17 cellular contexts compared by ENCODE assay signal in genomic region chr12:116152268-116152667, GRCh38.
DNase-seq lines count a peak whose midpoint lies in the region; ATAC-seq, FAIRE-seq and TF ChIP-seq lines count a peak whose summit lies in the region.
"Had no signal": no experiment of that assay in that cellular context is flagged by ENCODE, and none has a peak within 500 bp of the region (broad histone marks: within the 10 kb centered on the region; RNA-seq: fewer than 3 reads in every experiment).

No MANE protein-coding gene starts in this region.

- ATAC-seq in A549 (peak in 1 of 2 experiments; percentile 68; a peak in 3 of 6 replicates), memory B cell (ENCODE audit: low read depth) (peak; percentile 89), HG03439 (IDR thresholded peaks at IDR 0.05; ENCODE audit: unreplicated experiment) (no peak), GM19467 (IDR thresholded peaks at IDR 0.05; ENCODE audit: unreplicated experiment) (no peak)

- POLR2A ChIA-PET in A549 (lab: Yijun Ruan, JAX) = no interaction called here
- POLR2A ChIA-PET in HEK293 (lab: Yijun Ruan, JAX) = no interaction called here

- TF ChIP-seq EP300 in A549 (IDR thresholded peaks at IDR 0.05) = no peak

- TF ChIP-seq CTCF in A549 (IDR thresholded peaks at IDR 0.05) = no peak
- no peak for TF ChIP-seq CTCF in HEK293 (tag by site-specific recombination; IDR thresholded peaks at IDR 0.05)

- no peak overlapping the region for H3K4me3 Mint-ChIP-seq in memory B cell
- H3K4me3 Mint-ChIP-seq: B cell had no signal

- CTCF ChIA-PET in A549 (lab: Yijun Ruan, JAX) (no interaction called here), HEK293 (lab: Yijun Ruan, JAX) (no interaction called here)

- peaks cover 43% of the 10 kb centered on the region for H3K4me1 Mint-ChIP-seq in memory B cell

- 34% methylated on average over 4 of the region's 4 CpGs for WGBS in A549 (ENCODE audit: missing lambda C conversion rate)

- H3K4me3 ChIP-seq in A549 = no peak overlapping the region
- H3K4me3 ChIP-seq in HEK293 (ENCODE audit: low read depth, low read length) = no peak overlapping the region
- H3K4me3 ChIP-seq: lower lobe of right lung, thoracic aorta had no signal

- H3K27ac Mint-ChIP-seq in memory B cell = no peak overlapping the region
- H3K27ac Mint-ChIP-seq: B cell had no signal

- H3K9me3 ChIP-seq in A549 (no peaks in the 10 kb centered on the region), HEK293 (ENCODE audit: control insufficient read depth, insufficient read depth, low read depth, low read length) (no peaks in the 10 kb centered on the region)
- H3K9me3 ChIP-seq: lower lobe of right lung, thoracic aorta had no signal

- no peak for TF ChIP-seq POLR2A in A549 (IDR thresholded peaks at IDR 0.05; ENCODE audit: low read length)

- H3K9me3 Mint-ChIP-seq in memory B cell = no peaks in the 10 kb centered on the region

- H3K27ac ChIP-seq in A549 = no peak overlapping the region
- H3K27ac ChIP-seq in HEK293 (ENCODE audit: extremely low read depth, low read depth, low read length) = no peak overlapping the region
- H3K27ac ChIP-seq: lower lobe of right lung, thoracic aorta had no signal

- peaks cover 54% of the 10 kb centered on the region for H3K4me1 ChIP-seq in A549
- peaks cover 54% of the 10 kb centered on the region for H3K4me1 ChIP-seq in HEK293 (ENCODE audit: control insufficient read depth, insufficient read depth, low read length)

- FAIRE-seq in A549 (lab: Jason Lieb, UNC) = no peak
- FAIRE-seq: H1 had no signal

- H3K36me3 ChIP-seq in HEK293 (ENCODE audit: control insufficient read depth in 2 of 2, insufficient read depth in 1 of 2, low read length in 2 of 2) = no peaks in the 10 kb centered on the region
- H3K36me3 ChIP-seq: lower lobe of right lung, thoracic aorta had no signal

- TF ChIP-seq RAD21 in A549 (conservative IDR thresholded peaks at IDR 0.05 in 1 of 2, IDR thresholded peaks at IDR 0.05 in 1 of 2) = no peak

- DNase-seq in A549 (ENCODE audit: low read depth in 1 of 2, low spot score in 1 of 2) (peak in 1 of 2 experiments; percentile 33), astrocyte of the hippocampus (ENCODE audit: low read depth, low spot score) (peak; percentile 94), memory B cell (ENCODE audit: low spot score in 2 of 2) (no peak), islet precursor cell (no peak)
- no peak for DNase-seq in NK-92 treated with Interleukin-12 subunit alpha and Interleukin-12 subunit beta, amount 100 ng/mL, for 24 hours (lab: John Stamatoyannopoulos, UW)
- DNase-seq: activated CD8-positive, alpha-beta memory T cell treated with anti-CD3 and anti-CD28 coated beads, Interleukin-2, amount 50 U/mL, for 48 hours; cerebellar nuclear complex; foreskin melanocyte; lower lobe of right lung; NCI-H2029; OCI-M1 had no signal

- peak overlapping the region; percentile 30 for H3K4me2 ChIP-seq in A549

- H3K27me3 Mint-ChIP-seq in memory B cell = no peaks in the 10 kb centered on the region
- H3K27me3 Mint-ChIP-seq: B cell had no signal

- H3K36me3 Mint-ChIP-seq in memory B cell = peaks cover 1% of the 10 kb centered on the region

TF ChIP-seq in A549, 52 proteins besides CTCF, POLR2A, EP300 and RAD21:
- no peak for TF ChIP-seq RNF2 (IDR thresholded peaks at IDR 0.05; ENCODE audit: borderline replicate concordance, low read depth)
- no peak for TF ChIP-seq REST (IDR thresholded peaks at IDR 0.05)
- no peak for TF ChIP-seq FOXS1 (CRISPR knock-in tag; IDR thresholded peaks at IDR 0.05)
- no peak for TF ChIP-seq RFX5 (IDR thresholded peaks at IDR 0.05)
- no peak for TF ChIP-seq MAZ (IDR thresholded peaks at IDR 0.05; ENCODE audit: borderline replicate concordance, low read depth, low read length)
- TF ChIP-seq MAFK (IDR thresholded peaks at IDR 0.05; ENCODE audit: partially characterized antibody) = peak; percentile 51

TF ChIP-seq in HEK293, 187 proteins besides CTCF, POLR2A, EP300 and RAD21 (continues in another document):
- no peak for TF ChIP-seq ZNF350 (tag by site-specific recombination; IDR thresholded peaks at IDR 0.05)
- TF ChIP-seq REPIN1 (tag by site-specific recombination; IDR thresholded peaks at IDR 0.05; ENCODE audit: low read depth) = no peak
- TF ChIP-seq FEZF1 (tag by site-specific recombination; IDR thresholded peaks at IDR 0.05) = 0 out of 2 replicates have a peak, but pooled peaks have one; percentile 5
- TF ChIP-seq PRDM2 (tag by site-specific recombination; IDR thresholded peaks at IDR 0.05; ENCODE audit: borderline replicate concordance) = no peak
- TF ChIP-seq KLF8 (tag by site-specific recombination; IDR thresholded peaks at IDR 0.05) = no peak
- TF ChIP-seq SP3 (tag by site-specific recombination; IDR thresholded peaks at IDR 0.05) = no peak
- no peak for TF ChIP-seq ZNF23 (tag by site-specific recombination; IDR thresholded peaks at IDR 0.05; ENCODE audit: borderline replicate concordance)
- TF ChIP-seq ZNF121 (tag by site-specific recombination; IDR thresholded peaks at IDR 0.05) = no peak
- no peak for TF ChIP-seq ELK4 (IDR thresholded peaks at IDR 0.05; ENCODE audit: borderline replicate concordance, low read depth, low read length)
- no peak for TF ChIP-seq ZNF704 (tag by site-specific recombination; IDR thresholded peaks at IDR 0.05)
- TF ChIP-seq ZBTB20 (tag by site-specific recombination; IDR thresholded peaks at IDR 0.05) = no peak
